8 cellular contexts compared by ENCODE assay signal in the genomic region with DNA sequence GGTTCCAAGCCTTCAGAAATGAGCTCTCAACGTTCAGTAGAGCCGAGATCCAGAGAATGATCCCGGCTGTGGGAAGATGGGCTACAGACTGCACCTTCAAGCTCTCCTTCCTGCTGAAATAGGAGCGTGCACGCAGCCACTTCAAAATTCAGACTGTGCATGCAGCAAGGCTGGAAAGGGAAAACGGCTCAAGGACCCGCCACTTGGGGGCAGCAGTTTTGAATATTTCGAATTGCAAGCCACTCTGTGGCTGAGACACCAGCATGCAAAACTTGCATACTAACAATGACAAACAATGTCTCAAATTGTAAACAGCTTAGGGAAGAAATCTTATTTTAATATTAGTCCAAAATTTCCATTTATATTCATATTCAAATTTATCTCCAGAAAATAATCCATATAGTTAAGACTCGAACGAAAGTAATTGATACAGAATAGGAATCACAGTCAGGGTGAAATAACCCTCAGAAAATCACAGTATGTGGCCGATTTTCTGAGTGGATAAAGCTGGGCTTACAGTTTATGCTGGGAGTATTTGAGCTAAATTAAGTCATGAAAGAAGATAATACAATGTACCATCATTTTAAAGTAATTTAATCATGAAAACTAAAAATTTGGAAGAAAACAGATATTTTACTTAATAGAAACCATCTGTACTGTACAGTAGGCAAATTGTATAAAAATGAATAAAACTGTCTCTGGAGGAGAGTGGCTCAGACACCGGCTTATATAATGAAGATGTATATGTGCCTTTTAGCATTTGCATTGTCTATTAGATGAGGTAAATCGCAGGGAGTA.
DNase-seq lines count a peak whose midpoint lies in the region; TF ChIP-seq lines count a peak whose summit lies in the region.

No MANE protein-coding gene starts in this region.

- H3K27ac ChIP-seq in brain microvascular endothelial cell = no peak overlapping the region

- TF ChIP-seq CTCF in GM10248 (IDR thresholded peaks at IDR 0.05; ENCODE audit: control extremely low read depth, extremely low read depth, low read depth, missing control alignments) (peak; percentile 70), brain microvascular endothelial cell (IDR thresholded peaks at IDR 0.05; ENCODE audit: low read depth, low read length, missing control alignments) (peak; percentile 73), kidney epithelial cell (IDR thresholded peaks at IDR 0.05; ENCODE audit: insufficient read depth, low read length, poor library complexity, severe bottlenecking) (peak; percentile 68)

- H3K4me3 ChIP-seq in brain microvascular endothelial cell (ENCODE audit: low read depth, low read length) = no peak overlapping the region
- H3K4me3 ChIP-seq in kidney epithelial cell (ENCODE audit: low read depth, low read length) = no peak overlapping the region

- peak; percentile 18 for DNase-seq in A172 (ENCODE audit: low spot score)
- DNase-seq in GM10248 (ENCODE audit: extremely low spot score) = peak; percentile 38
- DNase-seq in KG1 (lab: John Stamatoyannopoulos, UW) = peak; percentile 50
- peak; percentile 33 for DNase-seq in SW480 (ENCODE audit: low spot score)
- peak; percentile 56 for DNase-seq in brain microvascular endothelial cell
- no peak for DNase-seq in kidney epithelial cell (ENCODE audit: low read depth)
- peak; percentile 9 to 32 for DNase-seq in stimulated activated CD4-positive, alpha-beta T cell treated with anti-CD3 and anti-CD28 coated beads, Interleukin-4, amount 100 ng/mL, for 4 hours
- DNase-seq in HCEC 1CT = no peak

- peaks cover 2% of the 10 kb centered on the region for H3K27me3 ChIP-seq in brain microvascular endothelial cell (replicated peaks)
- H3K27me3 ChIP-seq in kidney epithelial cell (ENCODE audit: control insufficient read depth, insufficient read depth, low read length) = peaks cover 18% of the 10 kb centered on the region

- H3K36me3 ChIP-seq in brain microvascular endothelial cell (replicated peaks) (no peaks in the 10 kb centered on the region), kidney epithelial cell (ENCODE audit: control insufficient read depth, insufficient read depth, low read length) (no peaks in the 10 kb centered on the region)

- POLR2A ChIA-PET in GM10248 (lab: Yijun Ruan, JAX) = no interaction called here

- CTCF ChIA-PET in GM10248 (lab: Yijun Ruan, JAX) = interaction anchor here (1.0 to 1.4 kb wide), 6 partner anchors 9 to 596 kb away, joined by 3 to 6 read pairs (median 3); no protein-coding TSS in a partner anchor

- in situ Hi-C loops in brain microvascular endothelial cell (cut with HindIII; ENCODE audit: low pct_ligation_motif_present, low sequenced_read_pairs) = no loop called here

Comparison
In these comparisons a context has a peak if more than half of its experiments do, and no peak if none do; other contexts are left out.
1. DNase-seq: peak in A172 (single experiment), GM10248 (single experiment), KG1 (single experiment), SW480 (single experiment), brain microvascular endothelial cell (single experiment) and stimulated activated CD4-positive, alpha-beta T cell treated with anti-CD3 and anti-CD28 coated beads, Interleukin-4, amount 100 ng/mL, for 4 hours (2 of 2); none in kidney epithelial cell (single experiment) and HCEC 1CT (single experiment).
2. Peak in every context shown above with its lines, with median percentiles within 50 percentile points of each other: CTCF ChIP-seq.